21 cellular contexts compared by ENCODE assay signal in the genomic region with DNA sequence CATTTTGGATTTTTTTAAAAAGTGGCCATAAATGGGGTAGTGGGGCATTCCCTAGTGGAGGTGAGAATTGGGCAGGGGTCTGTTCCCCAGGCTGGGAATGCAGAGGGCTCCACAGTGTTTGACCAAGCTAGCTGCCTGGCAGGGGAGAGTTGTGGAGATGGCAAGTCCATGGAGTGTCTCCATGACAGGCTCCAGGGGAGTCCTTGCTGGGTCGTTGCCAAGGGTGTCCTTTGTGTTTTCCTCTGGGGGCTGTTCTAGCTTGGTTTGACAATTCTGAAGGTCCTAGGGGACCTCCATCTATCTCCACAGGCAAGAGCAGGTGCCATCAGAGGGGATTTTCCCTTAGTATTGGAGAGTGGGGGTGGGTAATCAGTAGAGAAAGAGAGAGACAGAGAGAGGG.
"Had no signal": no experiment of that assay in that cellular context is flagged by ENCODE, and none has a peak within 500 bp of the region (broad histone marks: within the 10 kb centered on the region; RNA-seq: fewer than 3 reads in every experiment).

No MANE protein-coding gene starts in this region.

- ATAC-seq: activated CD8-positive, alpha-beta memory T cell treated with anti-CD3 and anti-CD28 coated beads, Interleukin-2, amount 10 ng/mL, durations not matched to agents 7 days and 5 days; SK-N-SH treated with all-trans-retinoic acid at 6 μM for 48 hours had no signal

- H3K36me3 ChIP-seq: breast epithelium, Peyer's patch, SJSA1 had no signal

- H3K27ac ChIP-seq: Peyer's patch, RWPE1, SJSA1 had no signal

- H3K27me3 ChIP-seq: breast epithelium, Peyer's patch, SJSA1 had no signal

- H3K4me3 ChIP-seq: breast epithelium, Peyer's patch, SJSA1 had no signal

- H3K9me3 ChIP-seq: breast epithelium, Peyer's patch, SJSA1 had no signal

- DNase-seq: activated CD4-positive, alpha-beta T cell treated with anti-CD3 and anti-CD28 coated beads for 1 hour; activated CD4-positive, alpha-beta T cell treated with anti-CD3 and anti-CD28 coated beads, Interleukin-2, amount 10 ng/mL, durations not matched to agents 24 days and 14 days; activated CD4-positive, alpha-beta T cell treated with anti-CD3 and anti-CD28 coated beads, Interleukin-2, amount 50 U/mL, for 48 hours; activated CD8-positive, alpha-beta memory T cell treated with anti-CD3 and anti-CD28 coated beads, Interleukin-2, amount 10 ng/mL, durations not matched to agents 7 days and 5 days; activated gamma-delta T cell; activated naive CD4-positive, alpha-beta T cell treated with anti-CD3 and anti-CD28 coated beads for 36 hours; activated T-cell treated with anti-CD3 and anti-CD28 coated beads, Interleukin-2, amount 50 U/mL, for 24 hours; central memory CD4-positive, alpha-beta T cell; KG1; NCI-H1048; NCI-H146; NCI-H187 treated with DMSO at 0.1 percent for 48 hours; NCI-H2081 treated with DMSO at 0.1 percent for 48 hours; NCI-H446; NCI-H524; Peyer's patch; SHP77 had no signal
